ENCODE assay signal across 28 cellular contexts in genomic region chr5:77499973-77500372, GRCh38.
"Had no signal": no experiment of that assay in that cellular context is flagged by ENCODE, and none has a peak within 500 bp of the region (broad histone marks: within the 10 kb centered on the region; RNA-seq: fewer than 3 reads in every experiment).

No MANE protein-coding gene starts in this region.

- H3K4me3 ChIP-seq: coronary artery, dorsolateral prefrontal cortex, esophagus squamous epithelium, gastrocnemius medialis, heart right ventricle, left lung, lower lobe of right lung, mucosa of descending colon had no signal

- FAIRE-seq: colon, endometrium, islet of Langerhans, keratinocyte had no signal

- ATAC-seq: esophagus mucosa, gastrocnemius medialis, heart right ventricle, left cardiac atrium, left lung, left ventricle myocardium superior, lower lobe of right lung, mucosa of descending colon had no signal

- H3K27me3 ChIP-seq: dorsolateral prefrontal cortex, gastrocnemius medialis, left lung had no signal

- H3K9me3 ChIP-seq: gastrocnemius medialis, left lung, lower lobe of right lung had no signal

- H3K4me1 Mint-ChIP-seq: mesothelial cell of epicardium had no signal

- H3K36me3 ChIP-seq: esophagus squamous epithelium, gastrocnemius medialis, heart right ventricle, left lung, lower lobe of right lung had no signal

- H3K27ac Mint-ChIP-seq: mesothelial cell of epicardium, naive B cell had no signal

- H3K27ac ChIP-seq: coronary artery, dorsolateral prefrontal cortex, epithelial cell of prostate, esophagus squamous epithelium, gastrocnemius medialis, heart right ventricle, left lung, lower lobe of right lung had no signal

- H3K4me3 Mint-ChIP-seq: mesothelial cell of epicardium, naive B cell had no signal

- DNase-seq: dermis blood vessel endothelial cell; dorsolateral prefrontal cortex; effector CD4-positive, alpha-beta T cell; effector memory CD4-positive, alpha-beta T cell; erythroblast; esophagus squamous epithelium; foreskin fibroblast; foreskin melanocyte; gastrocnemius medialis; glutamatergic neuron; head of caudate nucleus; heart right ventricle; hippocampal formation; left cardiac atrium; left lung; left ventricle myocardium superior; lower lobe of right lung; mesenchymal stem cell; mucosa of descending colon; naive B cell had no signal

- H3K4me1 ChIP-seq: esophagus squamous epithelium, gastrocnemius medialis, left lung, lower lobe of right lung had no signal
